Comparison of ENCODE assay signal across 17 cellular contexts in the genomic region with DNA sequence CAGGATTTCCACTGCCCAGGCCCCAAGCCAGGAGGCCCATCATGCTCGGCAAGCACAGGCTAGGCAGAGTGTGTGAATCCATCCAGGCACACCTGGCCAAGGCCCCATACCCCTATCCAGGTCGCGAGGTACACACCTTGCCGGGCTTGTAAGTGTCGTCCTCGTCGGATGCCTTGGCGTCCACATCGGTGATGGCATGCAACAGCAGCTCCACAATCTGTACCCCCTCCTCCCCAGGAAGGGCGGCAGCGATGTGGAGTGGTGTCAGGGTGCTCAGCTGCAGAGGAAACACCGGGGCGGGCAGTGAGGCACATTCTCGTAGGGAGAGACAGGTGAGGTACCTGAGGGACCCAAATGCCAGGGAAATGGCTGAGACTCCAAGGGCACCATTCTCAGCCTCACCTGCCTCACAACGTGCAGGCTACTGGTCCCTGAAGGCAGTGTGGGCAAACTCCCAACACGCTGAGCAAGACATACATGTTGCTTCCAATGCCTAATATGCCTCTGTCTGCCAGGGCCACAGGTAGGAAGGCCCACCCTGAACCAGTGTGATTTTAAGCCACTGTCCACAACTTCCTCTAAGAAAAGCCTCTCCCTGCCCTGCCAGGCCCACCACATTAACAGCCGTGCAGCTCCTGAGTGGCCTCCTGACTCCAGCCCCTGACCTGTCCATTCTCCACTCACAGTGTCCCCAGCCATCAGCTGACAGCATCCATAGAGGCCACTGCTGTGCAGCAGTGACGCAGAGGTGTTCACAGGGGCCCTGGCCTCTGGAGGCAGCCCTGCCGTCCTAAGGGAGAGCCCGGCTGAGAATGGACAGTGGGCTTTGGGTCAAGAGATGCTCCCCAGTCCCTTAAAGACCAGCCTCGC. TPM values are rescaled to one million over a fixed set of nuclear protein-coding genes. Genes with fewer than 3 reads are reported as not detected.
DNase-seq lines count a peak whose midpoint lies in the region; ATAC-seq and TF ChIP-seq lines count a peak whose summit lies in the region.
"Had no signal": no experiment of that assay in that cellular context is flagged by ENCODE, and none has a peak within 500 bp of the region (broad histone marks: within the 10 kb centered on the region; RNA-seq: fewer than 3 reads in every experiment).

No MANE protein-coding gene starts in this region.

- H2AFZ ChIP-seq in SK-N-SH (ENCODE audit: low read depth) (no peak overlapping the region), osteoblast (ENCODE audit: low read length) (no peak overlapping the region), neural progenitor cell (replicated peaks) (no peak overlapping the region)

- peaks cover 21% of the 10 kb centered on the region for H3K4me1 Mint-ChIP-seq in central memory CD8-positive, alpha-beta T cell
- H3K4me1 Mint-ChIP-seq in neural progenitor cell, result peaks cover 10% of the 10 kb centered on the region

- H3K36me3 ChIP-seq in SK-N-SH (replicated peaks in 1 of 2; ENCODE audit: control insufficient read depth in 1 of 2, insufficient read depth in 2 of 2, low read length in 1 of 2) (peaks cover 3 to 14% of the 10 kb centered on the region in 2 experiments), osteoblast (ENCODE audit: insufficient read depth, low read length) (no peaks in the 10 kb centered on the region), neural progenitor cell (no peaks in the 10 kb centered on the region)
- H3K36me3 ChIP-seq: right lobe of liver had no signal

- 98% methylated on average over 17 of the region's 21 CpGs for WGBS in SK-N-SH (ENCODE audit: low lambda C conversion rate)

- POLR2A ChIA-PET in SK-N-SH (lab: Yijun Ruan, JAX), result no interaction called here

- TF ChIP-seq RAD21 in SK-N-SH (IDR thresholded peaks at IDR 0.05; ENCODE audit: low read length), result no peak

- no peak for TF ChIP-seq EP300 in SK-N-SH (IDR thresholded peaks at IDR 0.05; ENCODE audit: borderline replicate concordance in 1 of 2, low read depth in 1 of 2, low read length in 1 of 2)

- CTCF ChIA-PET in SK-N-SH (lab: Yijun Ruan, JAX), result interaction anchor here (1.4 to 2.3 kb wide), 4 partner anchors 9 to 327 kb away, joined by 4 to 11 read pairs (median 5); no protein-coding TSS in a partner anchor

- no peaks in the 10 kb centered on the region for H3K9me3 Mint-ChIP-seq in central memory CD8-positive, alpha-beta T cell
- H3K9me3 Mint-ChIP-seq in neural progenitor cell, result no peaks in the 10 kb centered on the region
- H3K9me3 Mint-ChIP-seq: natural killer cell treated with Interleukin-12 subunit alpha and Interleukin-12 subunit beta and Interleukin-15 and Interleukin-18, amount 100 ng/mL, for 72 hours had no signal

- H3K27ac ChIP-seq in SK-N-SH (ENCODE audit: low read depth in 2 of 2, low read length in 1 of 2) (no peak overlapping the region), osteoblast (ENCODE audit: low read depth, low read length) (no peak overlapping the region), neural progenitor cell (no peak overlapping the region)
- H3K27ac ChIP-seq: 22Rv1, dorsolateral prefrontal cortex, left lung, right lobe of liver, testis had no signal

- TF ChIP-seq CTCF in SK-N-SH (IDR thresholded peaks at IDR 0.05) (no peak), osteoblast (IDR thresholded peaks at IDR 0.05; ENCODE audit: extremely low read depth, low read depth, low read length) (no peak), neural progenitor cell (IDR thresholded peaks at IDR 0.05) (no peak)

- H3K79me2 ChIP-seq in SK-N-SH (ENCODE audit: insufficient read depth) (no peaks in the 10 kb centered on the region), osteoblast (ENCODE audit: insufficient read depth, low read length) (no peaks in the 10 kb centered on the region), neural progenitor cell (ENCODE audit: low read depth) (no peaks in the 10 kb centered on the region)

- H3F3A ChIP-seq in SK-N-SH (replicated peaks; ENCODE audit: insufficient read depth) (no peaks in the 10 kb centered on the region), neural progenitor cell (ENCODE audit: low read depth) (no peaks in the 10 kb centered on the region)

- no peaks in the 10 kb centered on the region for H4K20me1 ChIP-seq in SK-N-SH (ENCODE audit: insufficient read depth)
- peaks cover 2% of the 10 kb centered on the region for H4K20me1 ChIP-seq in osteoblast (ENCODE audit: insufficient read depth, low read length)
- H4K20me1 ChIP-seq in neural progenitor cell (ENCODE audit: low read depth), result no peaks in the 10 kb centered on the region

- H3K4me1 ChIP-seq in SK-N-SH (ENCODE audit: control insufficient read depth in 1 of 2, insufficient read depth in 2 of 2, low read depth in 1 of 2, low read length in 1 of 2) (no peaks in the 10 kb centered on the region; a peak in 1 of 4 replicates), osteoblast (ENCODE audit: insufficient read depth, low read length) (peaks cover 5% of the 10 kb centered on the region), neural progenitor cell (no peaks in the 10 kb centered on the region)
- H3K4me1 ChIP-seq: right lobe of liver, testis had no signal

- no peak overlapping the region for H3K4me3 ChIP-seq in SK-N-SH (ENCODE audit: low read depth in 2 of 2, low read length in 1 of 2)
- H3K4me3 ChIP-seq in osteoblast (ENCODE audit: insufficient read depth, low read length), result no peak overlapping the region
- H3K4me3 ChIP-seq in neural progenitor cell, result no peak overlapping the region
- H3K4me3 ChIP-seq: dorsolateral prefrontal cortex, GM12878, left lung, right lobe of liver, testis had no signal

- H3K4me2 ChIP-seq in SK-N-SH (no peak overlapping the region), osteoblast (ENCODE audit: insufficient read depth, low read length) (no peak overlapping the region), neural progenitor cell (no peak overlapping the region)

- H3K9me2 ChIP-seq in SK-N-SH, result no peaks in the 10 kb centered on the region

- H3K9me3 ChIP-seq in SK-N-SH (no peaks in the 10 kb centered on the region), osteoblast (ENCODE audit: low read depth, low read length) (no peaks in the 10 kb centered on the region), neural progenitor cell (ENCODE audit: low read depth) (no peaks in the 10 kb centered on the region)
- H3K9me3 ChIP-seq: left lung, right lobe of liver, testis had no signal

- DNase-seq in SK-N-SH, result peak; percentile 9
- peak; percentile 2 for DNase-seq in 8988T
- peak in 1 of 2 donors; percentile 12 for DNase-seq in central memory CD8-positive, alpha-beta T cell (ENCODE audit: low spot score in 2 of 2)
- peak; percentile 37 for DNase-seq in osteoblast (ENCODE audit: insufficient read length, low spot score, missing footprints)
- no peak for DNase-seq in kidney glomerular epithelial cell (lab: John Stamatoyannopoulos, UW)
- DNase-seq in RKO (ENCODE audit: low spot score), result no peak
- no peak for DNase-seq in neural progenitor cell (ENCODE audit: low spot score)
- DNase-seq: DMS79 treated with DMSO at 0.1 percent for 48 hours, NCI-H774 had no signal

- no peaks in the 10 kb centered on the region for H3K27me3 Mint-ChIP-seq in central memory CD8-positive, alpha-beta T cell
- H3K27me3 Mint-ChIP-seq in neural progenitor cell (ENCODE audit: insufficient read depth, low read depth), result peaks cover 4% of the 10 kb centered on the region
- H3K27me3 Mint-ChIP-seq: natural killer cell treated with Interleukin-12 subunit alpha and Interleukin-12 subunit beta and Interleukin-15 and Interleukin-18, amount 100 ng/mL, for 72 hours had no signal

- H3K36me3 Mint-ChIP-seq in central memory CD8-positive, alpha-beta T cell (ENCODE audit: insufficient read depth), result peaks cover 5% of the 10 kb centered on the region
- H3K36me3 Mint-ChIP-seq in neural progenitor cell, result peaks cover 3% of the 10 kb centered on the region
- H3K36me3 Mint-ChIP-seq: natural killer cell treated with Interleukin-12 subunit alpha and Interleukin-12 subunit beta and Interleukin-15 and Interleukin-18, amount 100 ng/mL, for 72 hours had no signal

- peak overlapping the region; percentile 91 for H3K27ac Mint-ChIP-seq in central memory CD8-positive, alpha-beta T cell (ENCODE audit: low read depth)
- H3K27ac Mint-ChIP-seq in neural progenitor cell, result no peak overlapping the region

- H3K27me3 ChIP-seq in SK-N-SH (ENCODE audit: insufficient read depth) (no peaks in the 10 kb centered on the region), osteoblast (ENCODE audit: insufficient read depth, low read length) (no peaks in the 10 kb centered on the region), neural progenitor cell (peaks cover 7% of the 10 kb centered on the region)
- H3K27me3 ChIP-seq: dorsolateral prefrontal cortex, left lung, right lobe of liver, testis had no signal

- H3K9ac ChIP-seq in SK-N-SH (no peak overlapping the region), neural progenitor cell (no peak overlapping the region)

- no peak for ATAC-seq in SK-N-SH treated with all-trans-retinoic acid at 6 μM for 48 hours
- no peak for ATAC-seq in central memory CD8-positive, alpha-beta T cell (replicated peaks; ENCODE audit: extremely low read depth, poor library complexity, severe bottlenecking)

- H3K4me3 Mint-ChIP-seq in central memory CD8-positive, alpha-beta T cell, result no peak overlapping the region
- no peak overlapping the region for H3K4me3 Mint-ChIP-seq in neural progenitor cell

TF ChIP-seq in SK-N-SH, 30 proteins besides CTCF, POLR2A, EP300 and RAD21 (continues in another document):
- TF ChIP-seq MEF2A (IDR thresholded peaks at IDR 0.05; ENCODE audit: borderline replicate concordance, low read depth) (no peak), YY1 (IDR thresholded peaks at IDR 0.05; ENCODE audit: low read depth) (no peak), NFIC (IDR thresholded peaks at IDR 0.05; ENCODE audit: borderline replicate concordance) (no peak), SMC3 (IDR thresholded peaks at IDR 0.05; ENCODE audit: low read depth, low read length) (no peak)

RNA-seq across cellular contexts. Expression of a gene that starts 44.9 kb away (rescaled TPM):
- polyA plus RNA-seq in SK-N-SH (2012; rRNA removed), result 12.1 and 15.9 TPM in 2 replicates
- polyA plus RNA-seq in SK-N-SH (2012; cell fraction: cytosol; rRNA removed), result 5.0 and 7.1 TPM in 2 replicates
- 56.7 and 59.6 TPM in 2 replicates for polyA plus RNA-seq in SK-N-SH (2012; cell fraction: nucleus; rRNA removed)
- total RNA-seq in osteoblast (11.2 and 11.5 TPM in 2 replicates), neural progenitor cell (ENCODE audit: low replicate concordance) (4.2 and 6.9 TPM in 2 replicates)

RNA-seq across cellular contexts. Expression of a gene that starts 47.3 kb away (rescaled TPM):
- 4.1 and 6.4 TPM in 2 replicates for polyA plus RNA-seq in SK-N-SH (2012; rRNA removed)
- 5.2 and 5.8 TPM in 2 replicates for polyA plus RNA-seq in SK-N-SH (2012; cell fraction: cytosol; rRNA removed)
- 4.5 and 5.9 TPM in 2 replicates for polyA plus RNA-seq in SK-N-SH (2012; cell fraction: nucleus; rRNA removed)
- total RNA-seq in osteoblast (3.2 and 4.7 TPM in 2 replicates), neural progenitor cell (ENCODE audit: low replicate concordance) (5.1 and 8.9 TPM in 2 replicates)

RNA-seq across cellular contexts. Expression of a gene that starts 55.4 kb away (rescaled TPM):
- polyA plus RNA-seq in SK-N-SH (2012; rRNA removed), result 13.3 and 14.3 TPM in 2 replicates
- polyA plus RNA-seq in SK-N-SH (2012; cell fraction: cytosol; rRNA removed), result 4.9 and 9.6 TPM in 2 replicates
- 41.2 and 59.3 TPM in 2 replicates for polyA plus RNA-seq in SK-N-SH (2012; cell fraction: nucleus; rRNA removed)
- total RNA-seq in osteoblast (13.0 and 14.7 TPM in 2 replicates), neural progenitor cell (ENCODE audit: low replicate concordance) (2.7 and 7.5 TPM in 2 replicates)

Comparison
In these comparisons a context has a peak if more than half of its experiments do, and no peak if none do; other contexts are left out.
1. DNase-seq: peak in SK-N-SH (single experiment), 8988T (single experiment) and osteoblast (single experiment); none in kidney glomerular epithelial cell (single experiment), RKO (single experiment) and neural progenitor cell (single experiment).